ENCODE assay signal across 30 cellular contexts in genomic region chr12:14638066-14638465, GRCh38. TPM values are rescaled to one million over a fixed set of nuclear protein-coding genes. Genes with fewer than 3 reads are reported as not detected.
A peak's percentile ranks its signal among the peaks of the same experiment; 100 is the strongest.
DNase-seq lines count a peak whose midpoint lies in the region; FAIRE-seq and TF ChIP-seq lines count a peak whose summit lies in the region.
"Had no signal": no experiment of that assay in that cellular context is flagged by ENCODE, and none has a peak within 500 bp of the region (broad histone marks: within the 10 kb centered on the region; RNA-seq: fewer than 3 reads in every experiment).

No MANE protein-coding gene starts in this region.

- no peak overlapping the region for H3K4me3 ChIP-seq in fibroblast of mammary gland (ENCODE audit: control insufficient read depth, low read depth, low read length)
- H3K4me3 ChIP-seq: BLaER1, GM12878 had no signal

- no peak for TF ChIP-seq CTCF in fibroblast of mammary gland (conservative IDR thresholded peaks at IDR 0.05; ENCODE audit: control insufficient read depth, insufficient read depth, low read depth, low read length)

- peak; percentile 30 for DNase-seq in LHCN-M2 (ENCODE audit: low read depth)
- peak; percentile 7 for DNase-seq in fibroblast of mammary gland (ENCODE audit: low read depth)
- DNase-seq in urothelium cell line (ENCODE audit: low spot score) = no peak
- DNase-seq in NCI-H2107 (lab: John Stamatoyannopoulos, UW) = no peak
- no peak for DNase-seq in stimulated activated CD4-positive, alpha-beta T cell treated with anti-CD3 and anti-CD28 coated beads, Interleukin-12 subunit alpha, Interleukin-12 subunit beta, amount 100 ng/mL, for 4 hours
- no peak for DNase-seq in NK-92 (lab: John Stamatoyannopoulos, UW; ENCODE audit: unreplicated experiment)
- DNase-seq: 8988T; ACHN; BE2C; C1 segment of cervical spinal cord; CD4-positive, alpha-beta memory T cell; CD4-positive, CD25-positive, alpha-beta regulatory T cell; CD8-positive, alpha-beta memory T cell; COR-L47; DMS 273 treated with DMSO at 0.1 percent for 48 hours; DMS153; DMS53; DMS79; DND-41; EL; GDM1 had no signal

- peak; percentile 9 for FAIRE-seq in urothelium cell line (lab: Jason Lieb, UNC)
- FAIRE-seq: A204.1, GM12878, GM12892, GM18507 had no signal

RNA-seq across cellular contexts. Expression of gene GUCY2C, which starts 58.3 kb away (rescaled TPM):
- total RNA-seq in LHCN-M2 (2014; rRNA removed) = not detected in 2 replicates
- not detected for polyA plus RNA-seq in LHCN-M2 (2012)
- total RNA-seq: A673; CD4-positive, alpha-beta memory T cell; CD4-positive, CD25-positive, alpha-beta regulatory T cell; CD8-positive, alpha-beta memory T cell; Daoy; G401 had no signal
- polyA plus RNA-seq: AG04450; CD4-positive, alpha-beta memory T cell; CD4-positive, CD25-positive, alpha-beta regulatory T cell; CD8-positive, alpha-beta memory T cell had no signal

Comparison
In these comparisons a context has a peak if more than half of its experiments do, and no peak if none do; other contexts are left out.
1. DNase-seq: peak in LHCN-M2 (single experiment) and fibroblast of mammary gland (single experiment); none in urothelium cell line (single experiment), NCI-H2107 (single experiment), stimulated activated CD4-positive, alpha-beta T cell treated with anti-CD3 and anti-CD28 coated beads, Interleukin-12 subunit alpha, Interleukin-12 subunit beta, amount 100 ng/mL, for 4 hours (single experiment) and NK-92 (single experiment).